In genomic region chr2:101150306-101151140, GRCh38 we compare ENCODE assay signal across 9 cellular contexts. TPM values are rescaled to one million over a fixed set of nuclear protein-coding genes. Genes with fewer than 3 reads are reported as not detected.
DNase-seq lines count a peak whose midpoint lies in the region; FAIRE-seq and TF ChIP-seq lines count a peak whose summit lies in the region.
"Had no signal": no experiment of that assay in that cellular context is flagged by ENCODE, and none has a peak within 500 bp of the region (broad histone marks: within the 10 kb centered on the region; RNA-seq: fewer than 3 reads in every experiment).

No MANE protein-coding gene starts in this region.

- FAIRE-seq in RCC 7860 (lab: Jason Lieb, UNC), result no peak
- FAIRE-seq: endometrium had no signal

- H3K4me1 ChIP-seq in HUES6 (ENCODE audit: control insufficient read depth, insufficient read depth, low read length) (peaks cover 55% of the 10 kb centered on the region), neural progenitor cell (peaks cover 11% of the 10 kb centered on the region)

- H3K27ac ChIP-seq in HUES6 (ENCODE audit: low read depth, low read length) (no peak overlapping the region), neural progenitor cell (no peak overlapping the region)

- TF ChIP-seq CTCF in fibroblast of villous mesenchyme (IDR thresholded peaks at IDR 0.05; ENCODE audit: insufficient read depth, low read depth, low read length) (no peak), neural progenitor cell (IDR thresholded peaks at IDR 0.05) (no peak)

- peaks cover 27% of the 10 kb centered on the region for H3F3A ChIP-seq in neural progenitor cell (ENCODE audit: low read depth)

- no peaks in the 10 kb centered on the region for H3K9me3 ChIP-seq in HUES6 (ENCODE audit: control insufficient read depth, insufficient read depth, low read depth, low read length)
- no peaks in the 10 kb centered on the region for H3K9me3 ChIP-seq in neural progenitor cell (ENCODE audit: low read depth)

- H3K9me3 Mint-ChIP-seq in neural progenitor cell, result no peaks in the 10 kb centered on the region

- H2AFZ ChIP-seq in neural progenitor cell (replicated peaks), result peak overlapping the region; percentile 97

- H3K27me3 ChIP-seq in HUES6 (ENCODE audit: control insufficient read depth, insufficient read depth, low read length) (peaks cover 16% of the 10 kb centered on the region), neural progenitor cell (peaks cover 73% of the 10 kb centered on the region)

- H3K9ac ChIP-seq in HUES6 (ENCODE audit: low read length) (peak overlapping the region; percentile 23), neural progenitor cell (no peak overlapping the region)

- peak overlapping the region; percentile 91 for H3K4me2 ChIP-seq in neural progenitor cell

- H3K36me3 Mint-ChIP-seq in neural progenitor cell, result no peaks in the 10 kb centered on the region

- H3K4me3 Mint-ChIP-seq in neural progenitor cell, result peak overlapping the region; percentile 84

- H3K4me3 ChIP-seq in HUES6 (ENCODE audit: low read depth, low read length) (peak overlapping the region; percentile 72), fibroblast of villous mesenchyme (ENCODE audit: low read depth, low read length) (peak overlapping the region; percentile 72), neural progenitor cell (peak overlapping the region; percentile 53)

- no peaks in the 10 kb centered on the region for H3K36me3 ChIP-seq in HUES6 (ENCODE audit: control insufficient read depth, insufficient read depth, low read length)
- H3K36me3 ChIP-seq in neural progenitor cell, result no peaks in the 10 kb centered on the region

- no peaks in the 10 kb centered on the region for H3K79me2 ChIP-seq in neural progenitor cell (ENCODE audit: low read depth)

- H4K20me1 ChIP-seq in neural progenitor cell (ENCODE audit: low read depth), result peaks cover 25% of the 10 kb centered on the region

- H3K4me1 Mint-ChIP-seq in neural progenitor cell, result peaks cover 29% of the 10 kb centered on the region

- peaks cover 24% of the 10 kb centered on the region for H3K27me3 Mint-ChIP-seq in neural progenitor cell (ENCODE audit: insufficient read depth, low read depth)

- H3K27ac Mint-ChIP-seq in neural progenitor cell, result no peak overlapping the region

- DNase-seq in activated gamma-delta T cell (lab: John Stamatoyannopoulos, UW) (peak; percentile 22), activated gamma-delta T cell treated with Interleukin-2 at 50 U/mL for 16 hours (no peak), fibroblast of villous mesenchyme (ENCODE audit: low read depth) (peak; percentile 23), neural progenitor cell (ENCODE audit: low spot score) (peak; percentile 66), RCC 7860 (ENCODE audit: low spot score) (no peak), A172 (ENCODE audit: low spot score) (no peak)
- DNase-seq in activated CD8-positive, alpha-beta memory T cell treated with anti-CD3 and anti-CD28 coated beads for 24 hours, result peak; percentile 69

RNA-seq across cellular contexts. Expression of gene TBC1D8, which starts 0.7 kb away (rescaled TPM):
- 10.6 and 13.4 TPM in 2 replicates for total RNA-seq in fibroblast of villous mesenchyme
- 3.9 and 4.1 TPM in 2 replicates for total RNA-seq in neural progenitor cell (ENCODE audit: low replicate concordance)
- total RNA-seq in A172 (2014; rRNA removed; shearing (Covaris generic)), result 4.3 and 4.9 TPM in 2 replicates

Comparison
In these comparisons a context has a peak if more than half of its experiments do, and no peak if none do; other contexts are left out.
1. DNase-seq: peak in activated gamma-delta T cell (single experiment), activated CD8-positive, alpha-beta memory T cell treated with anti-CD3 and anti-CD28 coated beads for 24 hours (single experiment), fibroblast of villous mesenchyme (single experiment) and neural progenitor cell (single experiment); none in activated gamma-delta T cell treated with Interleukin-2 at 50 U/mL for 16 hours (single experiment), RCC 7860 (single experiment) and A172 (single experiment).
2. Peak in every context shown above with its lines, with median percentiles within 50 percentile points of each other: H3K4me3 ChIP-seq.